In genomic region chr16:89864421-89864820, GRCh38 we compare ENCODE assay signal across 8 cellular contexts. TPM values are rescaled to one million over a fixed set of nuclear protein-coding genes. Genes with fewer than 3 reads are reported as not detected.
DNase-seq lines count a peak whose midpoint lies in the region; ATAC-seq and TF ChIP-seq lines count a peak whose summit lies in the region.

No MANE protein-coding gene starts in this region.

- peak overlapping the region; percentile 91 for H3K27ac Mint-ChIP-seq in natural killer cell

- H3K79me2 ChIP-seq in DND-41 (ENCODE audit: insufficient read depth, low read length) (no peaks in the 10 kb centered on the region), mammary epithelial cell (ENCODE audit: insufficient read depth, low read length) (no peaks in the 10 kb centered on the region)

- H3K9me3 ChIP-seq in DND-41 (ENCODE audit: insufficient read depth, low read length, severe bottlenecking) = peaks cover 5% of the 10 kb centered on the region
- H3K9me3 ChIP-seq in mammary epithelial cell (replicated peaks; ENCODE audit: insufficient read depth, low read length) = peaks cover 6% of the 10 kb centered on the region

- DNase-seq in DND-41 (no peak), mammary epithelial cell (peak; percentile 79), natural killer cell (no peak), hepatic stellate cell (ENCODE audit: low spot score) (no peak), GM19238 (ENCODE audit: insufficient read length, low spot score) (no peak), GM10248 (ENCODE audit: extremely low spot score) (no peak)

- H3K27ac ChIP-seq in DND-41 (ENCODE audit: low read length) = peak overlapping the region; percentile 62
- H3K27ac ChIP-seq in mammary epithelial cell (ENCODE audit: insufficient read depth, low read depth, low read length) = peak overlapping the region; percentile 35

- WGBS in mammary epithelial cell (ENCODE audit: low coverage, missing lambda C conversion rate) = 3% methylated on average over 9 of the region's 9 CpGs

- ATAC-seq in DND-41 (ENCODE audit: insufficient read depth, low read depth) (no peak), HG03571 (IDR thresholded peaks at IDR 0.05; ENCODE audit: unreplicated experiment) (peak; percentile 15), natural killer cell (no peak), GM19351 (IDR thresholded peaks at IDR 0.05; ENCODE audit: unreplicated experiment) (no peak)

- CTCF ChIA-PET in mammary epithelial cell (lab: Charles Lee; ENCODE audit: low non-redundant PET) (interaction anchor here (0.6 kb wide), 1 partner anchor 71 kb away, joined by 4 read pairs; no protein-coding TSS in a partner anchor), GM10248 (lab: Yijun Ruan, JAX) (interaction anchor here (0.7 to 7.9 kb wide), 4 partner anchors 9 to 165 kb away, joined by 3 to 68 read pairs (median 42); partner anchors contain the start of genes SPATA2L and TCF25)

- H3K27me3 Mint-ChIP-seq in natural killer cell (ENCODE audit: low read depth in 2 of 2) = no peaks in the 10 kb centered on the region

- H3K27me3 ChIP-seq in DND-41 (ENCODE audit: insufficient read depth, low read length, poor library complexity) (no peaks in the 10 kb centered on the region), mammary epithelial cell (ENCODE audit: insufficient read depth, low read length) (no peaks in the 10 kb centered on the region)

- peaks cover 39 to 44% of the 10 kb centered on the region in 2 donors for H3K4me1 Mint-ChIP-seq in natural killer cell

- H2AFZ ChIP-seq in DND-41 (ENCODE audit: low read depth, low read length) (no peak overlapping the region), mammary epithelial cell (ENCODE audit: low read depth, low read length) (peak overlapping the region; percentile 72)

- POLR2A ChIA-PET in GM10248 (lab: Yijun Ruan, JAX) = no interaction called here

- H3K9me3 Mint-ChIP-seq in natural killer cell = no peaks in the 10 kb centered on the region

- H3K4me3 ChIP-seq in DND-41 (ENCODE audit: low read depth in 1 of 2, low read length in 2 of 2) (no peak overlapping the region), mammary epithelial cell (replicated peaks in 1 of 3; ENCODE audit: insufficient read depth in 1 of 3, low read depth in 2 of 3, low read length in 3 of 3) (no peak overlapping the region)

- no peaks in the 10 kb centered on the region for H3K36me3 ChIP-seq in DND-41 (ENCODE audit: insufficient read depth, low read length)
- H3K36me3 ChIP-seq in mammary epithelial cell (ENCODE audit: insufficient read depth, low read length) = no peaks in the 10 kb centered on the region

- peak overlapping the region; percentile 15; the same call in 1 of the 2 replicates for H3K4me2 ChIP-seq in DND-41 (ENCODE audit: insufficient read depth, low read length)
- H3K4me2 ChIP-seq in mammary epithelial cell (ENCODE audit: insufficient read depth, low read depth, low read length) = peak overlapping the region; percentile 67

- dilution Hi-C loops in mammary epithelial cell (cut with HindIII; ENCODE audit: low sequenced_read_pairs) = no loop called here

- no peak for TF ChIP-seq CTCF in DND-41 (IDR thresholded peaks at IDR 0.05; ENCODE audit: borderline replicate concordance, extremely low read depth, low read length, poor library complexity, severe bottlenecking)
- no peak for TF ChIP-seq CTCF in mammary epithelial cell (conservative IDR thresholded peaks at IDR 0.05 in 1 of 2, IDR thresholded peaks at IDR 0.05 in 1 of 2; ENCODE audit: extremely low read depth in 1 of 2, insufficient read depth in 1 of 2, low read depth in 1 of 2, low read length in 2 of 2)
- TF ChIP-seq CTCF in natural killer cell (IDR thresholded peaks at IDR 0.05) = no peak
- no peak for TF ChIP-seq CTCF in GM10248 (IDR thresholded peaks at IDR 0.05; ENCODE audit: control extremely low read depth, extremely low read depth, low read depth, missing control alignments)

- in situ Hi-C loops in mammary epithelial cell (cut with MboI; ENCODE audit: low sequenced_read_pairs in 2 of 2) = no loop called here

- BruUV-seq in mammary epithelial cell (replicated peaks; lab: Mats Ljungman, UMichigan) = no TSS peak

- H4K20me1 ChIP-seq in DND-41 (ENCODE audit: insufficient read depth, low read length) (peaks cover 2% of the 10 kb centered on the region; the same call in 1 of the 2 replicates), mammary epithelial cell (ENCODE audit: insufficient read depth, low read length) (no peaks in the 10 kb centered on the region)

- H3K36me3 Mint-ChIP-seq in natural killer cell = no peaks in the 10 kb centered on the region

- H3K9ac ChIP-seq in DND-41 (ENCODE audit: low read depth, low read length) (no peak overlapping the region), mammary epithelial cell (ENCODE audit: insufficient read depth, low read length) (no peak overlapping the region)

- peak overlapping the region; percentile 92 for H3K4me3 Mint-ChIP-seq in natural killer cell

- intact Hi-C loops in mammary epithelial cell (cut with micrococcal nuclease) (loop anchor here (1.0 to 5.0 kb wide), 2 partner anchors 10 to 292 kb away; no protein-coding TSS in a partner anchor), natural killer cell (cut with micrococcal nuclease) (loop anchor here (5.0 kb wide), 3 partner anchors 47 to 142 kb away; partner anchors contain the start of genes FANCA, VPS9D1 and ZNF276)

- H3K4me1 ChIP-seq in DND-41 (ENCODE audit: insufficient read depth, low read length) = peaks cover 25% of the 10 kb centered on the region
- peaks cover 23% of the 10 kb centered on the region for H3K4me1 ChIP-seq in mammary epithelial cell (ENCODE audit: insufficient read depth, low read length)

RNA-seq across cellular contexts. Expression of gene TCF25, which starts 9.0 kb away (rescaled TPM):
- total RNA-seq in mammary epithelial cell (100 to 1,000 TPM; 164 to 188 TPM), natural killer cell (100 to 1,000 TPM; 509 to 682 (median 567) TPM)
- polyA plus RNA-seq in mammary epithelial cell = 102 TPM
- 70.6 TPM for polyA minus RNA-seq in mammary epithelial cell

RNA-seq across cellular contexts. Expression of gene SPIRE2, which starts 36.1 kb away (rescaled TPM):
- 1 to 10 TPM; 1.7 to 7.1 TPM for total RNA-seq in mammary epithelial cell
- 2.2 TPM for polyA plus RNA-seq in mammary epithelial cell
- 5.1 TPM for polyA minus RNA-seq in mammary epithelial cell
- 1 to 10 TPM; 4.5 to 8.7 (median 6.5) TPM for total RNA-seq in natural killer cell

RNA-seq across cellular contexts. Expression of gene FANCA, which starts 48.0 kb away (rescaled TPM):
- total RNA-seq in mammary epithelial cell (10 to 100 TPM in 1 of 2 donors, 1 to 10 TPM in 1; 4.8 to 43.6 TPM), natural killer cell (10 to 100 TPM; 43.3 to 45.4 (median 45.1) TPM)
- polyA plus RNA-seq in mammary epithelial cell = 31.0 TPM
- polyA minus RNA-seq in mammary epithelial cell = 62.6 TPM

RNA-seq across cellular contexts. Expression of gene MC1R, which starts 54.2 kb away (rescaled TPM):
- 1 to 10 TPM; 1.7 to 6.8 TPM for total RNA-seq in mammary epithelial cell
- polyA plus RNA-seq in mammary epithelial cell = 1.7 TPM
- polyA minus RNA-seq in mammary epithelial cell = not detected
- total RNA-seq in natural killer cell = 10 to 100 TPM; 12.3 to 22.2 (median 13.7) TPM

RNA-seq across cellular contexts. Expression of gene TUBB3, which starts 58.7 kb away (rescaled TPM):
- total RNA-seq in mammary epithelial cell (100 to 1,000 TPM in 1 of 2 donors, 10 to 100 TPM in 1; 99.5 to 103 TPM), natural killer cell (1 to 10 TPM; 1.1 to 1.3 (median 1.2) TPM)
- polyA plus RNA-seq in mammary epithelial cell = 110 TPM
- 135 TPM for polyA minus RNA-seq in mammary epithelial cell
